Comparison of ENCODE assay signal across 1 cellular context in the genomic region with DNA sequence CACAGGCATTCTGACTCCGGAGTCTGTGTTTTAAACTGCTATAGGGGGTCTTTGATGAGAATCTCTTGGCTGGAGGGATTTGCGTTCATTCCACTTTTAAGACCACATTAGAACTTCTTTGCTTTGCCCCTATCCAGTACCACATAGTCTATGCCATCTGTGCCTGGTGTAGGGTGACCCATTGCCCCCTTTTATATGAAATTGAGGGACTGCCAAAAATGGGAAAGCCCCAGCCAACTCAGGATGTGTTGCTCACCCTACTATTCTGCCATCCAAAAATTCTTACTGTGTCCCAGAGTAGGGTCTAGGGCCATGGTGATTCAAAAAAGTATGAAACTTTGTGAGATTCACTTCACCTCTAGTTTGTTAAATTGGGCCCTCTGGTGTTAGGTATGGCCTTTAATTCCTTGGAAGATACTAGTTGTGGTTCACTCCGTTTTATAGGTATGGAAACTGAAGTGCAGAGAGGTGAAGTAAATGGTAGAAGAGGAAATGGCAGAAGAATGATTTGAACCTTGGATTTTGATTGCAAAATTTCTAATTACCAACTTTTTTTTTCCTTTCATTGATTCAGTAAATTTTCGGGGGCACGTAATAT.
TF ChIP-seq lines count a peak whose summit lies in the region.

No MANE protein-coding gene starts in this region.

TF ChIP-seq in SK-N-SH, 30 proteins besides CTCF, POLR2A, EP300 and RAD21 (continued from another document):
- TF ChIP-seq, protein P1, sequence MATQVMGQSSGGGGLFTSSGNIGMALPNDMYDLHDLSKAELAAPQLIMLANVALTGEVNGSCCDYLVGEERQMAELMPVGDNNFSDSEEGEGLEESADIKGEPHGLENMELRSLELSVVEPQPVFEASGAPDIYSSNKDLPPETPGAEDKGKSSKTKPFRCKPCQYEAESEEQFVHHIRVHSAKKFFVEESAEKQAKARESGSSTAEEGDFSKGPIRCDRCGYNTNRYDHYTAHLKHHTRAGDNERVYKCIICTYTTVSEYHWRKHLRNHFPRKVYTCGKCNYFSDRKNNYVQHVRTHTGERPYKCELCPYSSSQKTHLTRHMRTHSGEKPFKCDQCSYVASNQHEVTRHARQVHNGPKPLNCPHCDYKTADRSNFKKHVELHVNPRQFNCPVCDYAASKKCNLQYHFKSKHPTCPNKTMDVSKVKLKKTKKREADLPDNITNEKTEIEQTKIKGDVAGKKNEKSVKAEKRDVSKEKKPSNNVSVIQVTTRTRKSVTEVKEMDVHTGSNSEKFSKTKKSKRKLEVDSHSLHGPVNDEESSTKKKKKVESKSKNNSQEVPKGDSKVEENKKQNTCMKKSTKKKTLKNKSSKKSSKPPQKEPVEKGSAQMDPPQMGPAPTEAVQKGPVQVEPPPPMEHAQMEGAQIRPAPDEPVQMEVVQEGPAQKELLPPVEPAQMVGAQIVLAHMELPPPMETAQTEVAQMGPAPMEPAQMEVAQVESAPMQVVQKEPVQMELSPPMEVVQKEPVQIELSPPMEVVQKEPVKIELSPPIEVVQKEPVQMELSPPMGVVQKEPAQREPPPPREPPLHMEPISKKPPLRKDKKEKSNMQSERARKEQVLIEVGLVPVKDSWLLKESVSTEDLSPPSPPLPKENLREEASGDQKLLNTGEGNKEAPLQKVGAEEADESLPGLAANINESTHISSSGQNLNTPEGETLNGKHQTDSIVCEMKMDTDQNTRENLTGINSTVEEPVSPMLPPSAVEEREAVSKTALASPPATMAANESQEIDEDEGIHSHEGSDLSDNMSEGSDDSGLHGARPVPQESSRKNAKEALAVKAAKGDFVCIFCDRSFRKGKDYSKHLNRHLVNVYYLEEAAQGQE (IDR thresholded peaks at IDR 0.05; ENCODE audit: low read depth, low read length): no peak
- TF ChIP-seq TAF1 (IDR thresholded peaks at IDR 0.05; ENCODE audit: borderline replicate concordance, low read depth, low read length) (no peak), RXRA (IDR thresholded peaks at IDR 0.05; ENCODE audit: borderline replicate concordance, low read depth) (no peak), GATA2 (CRISPR knock-in tag; IDR thresholded peaks at IDR 0.05) (no peak), FOXM1 (IDR thresholded peaks at IDR 0.05; ENCODE audit: low read depth) (no peak), NRF1 (IDR thresholded peaks at IDR 0.05; ENCODE audit: low read depth, low read length) (no peak)
